28 cellular contexts compared by ENCODE assay signal in the genomic region with DNA sequence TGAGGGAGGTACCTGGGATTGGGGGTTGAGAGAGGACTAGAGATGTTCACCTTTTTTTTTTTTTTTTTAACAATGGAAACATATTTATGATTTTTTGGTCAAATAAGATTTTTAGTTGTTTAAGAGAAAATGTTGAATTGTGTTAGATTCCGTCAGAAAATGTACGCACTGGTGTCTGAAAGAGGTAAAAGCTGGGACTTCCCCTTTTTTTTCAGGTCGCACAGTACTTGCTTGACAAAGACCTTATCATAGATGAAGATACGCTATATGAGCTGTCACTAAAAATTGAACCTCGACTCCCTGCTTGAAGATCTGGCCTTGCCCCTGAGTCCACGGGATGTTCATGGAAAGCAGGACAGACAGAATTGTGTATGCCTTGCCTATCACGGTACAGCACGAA. TPM values are rescaled to one million over a fixed set of nuclear protein-coding genes. Genes with fewer than 3 reads are reported as not detected.
"Had no signal": no experiment of that assay in that cellular context is flagged by ENCODE, and none has a peak within 500 bp of the region (broad histone marks: within the 10 kb centered on the region; RNA-seq: fewer than 3 reads in every experiment).

No MANE protein-coding gene starts in this region.

- ATAC-seq: HepG2, Right ventricle myocardium inferior, SK-N-SH treated with all-trans-retinoic acid at 6 μM for 48 hours, T-helper 17 cell had no signal

- H3K4me2 ChIP-seq: PC-9 had no signal

- H3K27me3 ChIP-seq: Peyer's patch, SJCRH30 had no signal

- H3K9me3 ChIP-seq: Peyer's patch, SJCRH30 had no signal

- H2AFZ ChIP-seq: PC-9 had no signal

- FAIRE-seq: HepG2 had no signal

- DNase-seq: IMR-90, MV-4-11, NCI-H1048, NCI-H1105, NCI-H1417 treated with DMSO at 0.1 percent for 48 hours, NCI-H146, NCI-H1694 treated with DMSO at 0.1 percent for 48 hours, NCI-H2029, NCI-H2081 treated with DMSO at 0.1 percent for 48 hours, NCI-H2171, NCI-H524, NCI-H526 treated with DMSO at 0.1 percent for 48 hours, NCI-H774, PC-9, Peyer's patch, SHP77 treated with DMSO at 0.1 percent for 48 hours, SJCRH30, T-helper 1 cell, T-helper 17 cell had no signal

- H3K36me3 ChIP-seq: Peyer's patch had no signal

- H3K4me1 ChIP-seq: Peyer's patch, SJCRH30 had no signal

- H3K4me3 ChIP-seq: PC-9, Peyer's patch, SJCRH30 had no signal

- H3K27ac ChIP-seq: PC-9, Peyer's patch, SJCRH30 had no signal

RNA-seq across cellular contexts. Expression of a gene that starts 7.7 kb away (rescaled TPM):
- total RNA-seq: HT1080, LHCN-M2, MCF 10A, NCI-H460, OCI-LY7, PC-9, RPMI7951, SJCRH30, T-helper 17 cell had no signal
